In the genomic region with DNA sequence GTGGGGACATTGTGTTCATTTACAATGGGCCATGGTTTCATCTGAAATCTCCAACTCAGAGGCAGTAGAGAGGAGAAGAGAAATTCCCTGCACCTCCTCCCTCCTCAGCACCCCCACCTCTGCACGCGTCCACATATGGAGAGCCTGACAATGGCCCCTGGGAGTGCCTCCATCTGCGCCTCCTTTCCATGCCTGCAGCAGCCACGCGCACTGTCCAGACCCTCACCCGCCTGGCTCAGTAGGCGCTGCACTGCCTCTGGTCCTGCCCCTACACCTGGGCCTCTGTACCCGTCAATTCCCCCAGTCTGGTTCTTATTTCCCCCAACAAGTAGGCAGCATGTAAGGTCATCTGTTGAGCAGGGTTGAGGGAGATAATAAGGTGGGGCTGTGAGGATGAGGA, we compare ENCODE assay signal across 25 cellular contexts.
"Had no signal": no experiment of that assay in that cellular context is flagged by ENCODE, and none has a peak within 500 bp of the region (broad histone marks: within the 10 kb centered on the region; RNA-seq: fewer than 3 reads in every experiment).

No MANE protein-coding gene starts in this region.

- H3K27ac Mint-ChIP-seq: naive thymus-derived CD8-positive, alpha-beta T cell; natural killer cell treated with Interleukin-12 subunit alpha and Interleukin-12 subunit beta and Interleukin-15 and Interleukin-18, amount 100 ng/mL, for 72 hours; nephron progenitor cell; stimulated activated memory B cell treated with anti-CD40 and anti-IgM and Interleukin-4, amounts not matched to agents 10 μg/mL and 1 μg/mL and 100 μg/mL, for 72 hours; stimulated activated naive CD8-positive, alpha-beta T cell treated with anti-CD3 and anti-CD28 coated beads, Interleukin-15, Interleukin-2, amounts not matched to agents 100 ng/mL and 50 ng/mL, for 24 hours had no signal

- H3K27ac ChIP-seq: ovary, parathyroid adenoma, prostate gland, skin epidermis, spleen, stomach, thoracic aorta, thyroid gland, tibial nerve, upper lobe of left lung, vagina had no signal

- ATAC-seq: naive thymus-derived CD8-positive, alpha-beta T cell; right cardiac atrium; sciatic nerve had no signal

- H2AFZ ChIP-seq: parathyroid adenoma had no signal

- H3K9ac ChIP-seq: parathyroid adenoma had no signal

- H3K9me3 Mint-ChIP-seq: naive B cell; naive thymus-derived CD8-positive, alpha-beta T cell; natural killer cell treated with Interleukin-12 subunit alpha and Interleukin-12 subunit beta and Interleukin-15 and Interleukin-18, amount 100 ng/mL, for 72 hours; nephron progenitor cell; neural crest cell; stimulated activated memory B cell treated with anti-CD40 and anti-IgM and Interleukin-4, amounts not matched to agents 10 μg/mL and 1 μg/mL and 100 μg/mL, for 72 hours; stimulated activated naive CD8-positive, alpha-beta T cell treated with anti-CD3 and anti-CD28 coated beads, Interleukin-15, Interleukin-2, amounts not matched to agents 100 ng/mL and 50 ng/mL, for 24 hours had no signal

- H3K4me3 Mint-ChIP-seq: naive B cell; naive thymus-derived CD8-positive, alpha-beta T cell; natural killer cell treated with Interleukin-12 subunit alpha and Interleukin-12 subunit beta and Interleukin-15 and Interleukin-18, amount 100 ng/mL, for 72 hours; nephron progenitor cell; neural crest cell; stimulated activated memory B cell treated with anti-CD40 and anti-IgM and Interleukin-4, amounts not matched to agents 10 μg/mL and 1 μg/mL and 100 μg/mL, for 72 hours; stimulated activated naive CD8-positive, alpha-beta T cell treated with anti-CD3 and anti-CD28 coated beads, Interleukin-15, Interleukin-2, amounts not matched to agents 100 ng/mL and 50 ng/mL, for 24 hours had no signal

- DNase-seq: naive B cell; naive thymus-derived CD8-positive, alpha-beta T cell; nephron progenitor cell; occipital lobe; ovary; right cardiac atrium; spleen; stimulated activated CD4-positive, alpha-beta T cell treated with anti-CD3 and anti-CD28 coated beads, Interleukin-4, amount 100 ng/mL, for 4 hours; stimulated activated CD8-positive, alpha-beta memory T cell treated with anti-CD3 and anti-CD28 coated beads, Interleukin-4, amount 100 ng/mL, for 48 hours; stimulated activated naive CD4-positive, alpha-beta T cell treated with Interleukin-2 at 50 U/mL for 16 hours; stomach; thyroid gland; upper lobe of left lung had no signal

- H3K4me1 ChIP-seq: parathyroid adenoma, prostate gland had no signal

- H3K27me3 ChIP-seq: ovary, thyroid gland, tibial nerve, upper lobe of left lung, vagina had no signal

- H3K36me3 ChIP-seq: ovary had no signal

- H3K9me3 ChIP-seq: ovary, prostate gland, spleen, stomach, thoracic aorta, thyroid gland, tibial nerve, upper lobe of left lung, vagina had no signal

- H3K4me3 ChIP-seq: ovary, prostate gland, skin epidermis, smooth muscle cell, spleen, stomach, thoracic aorta, thyroid gland, tibial nerve, upper lobe of left lung, vagina had no signal

- H3K4me2 ChIP-seq: smooth muscle cell had no signal
